Comparison of ENCODE assay signal across 8 cellular contexts in genomic region chr1:231757101-231757404, GRCh38.
A peak's percentile ranks its signal among the peaks of the same experiment; 100 is the strongest.
DNase-seq lines count a peak whose midpoint lies in the region; ATAC-seq and TF ChIP-seq lines count a peak whose summit lies in the region.

No MANE protein-coding gene starts in this region.

- DNase-seq in naive thymus-derived CD4-positive, alpha-beta T cell, result no peak
- DNase-seq in stimulated activated CD4-positive, alpha-beta T cell treated with anti-CD3 and anti-CD28 coated beads, Interleukin-4, amount 100 ng/mL, for 4 hours, result no peak
- DNase-seq in stimulated activated CD4-positive, alpha-beta T cell treated with anti-CD3 and anti-CD28 coated beads, Interleukin-4, amount 100 ng/mL, for 1 hour, result no peak
- no peak for DNase-seq in NCI-H526 treated with DMSO at 0.1 percent for 48 hours (lab: John Stamatoyannopoulos, UW)
- no peak for DNase-seq in substantia nigra (lab: John Stamatoyannopoulos, UW)

- peaks cover 28 to 69% (median 50%) of the 10 kb centered on the region in 5 donors for H3K36me3 Mint-ChIP-seq in naive thymus-derived CD4-positive, alpha-beta T cell

- peak overlapping the region; percentile 12 for H3K9ac ChIP-seq in OCI-LY3 (ENCODE audit: low read length)

- H3K9me3 Mint-ChIP-seq in naive thymus-derived CD4-positive, alpha-beta T cell, result peaks cover 0 to 29% (median 14%) of the 10 kb centered on the region in 11 donors

- H3K4me1 Mint-ChIP-seq in naive thymus-derived CD4-positive, alpha-beta T cell, result peaks cover 0 to 13% (median 0%) of the 10 kb centered on the region in 7 donors

- H3K4me1 ChIP-seq in OCI-LY3 (ENCODE audit: low read length), result peaks cover 5% of the 10 kb centered on the region; the same call in 1 of the 2 replicates
- no peaks in the 10 kb centered on the region for H3K4me1 ChIP-seq in naive thymus-derived CD4-positive, alpha-beta T cell (ENCODE audit: control insufficient read depth in 2 of 2, insufficient read depth in 2 of 2, low read length in 2 of 2)

- peak overlapping the region; percentile 95 for H2AFZ ChIP-seq in OCI-LY3 (ENCODE audit: low read depth, low read length)

- H3K27ac ChIP-seq in OCI-LY3 (ENCODE audit: low read length) (no peak overlapping the region), substantia nigra (ENCODE audit: low read depth, low read length, poor library complexity, severe bottlenecking) (no peak overlapping the region)
- no peak overlapping the region for H3K27ac ChIP-seq in naive thymus-derived CD4-positive, alpha-beta T cell (ENCODE audit: low read depth, low read length)

- no peaks in the 10 kb centered on the region for H3K9me3 ChIP-seq in OCI-LY3 (ENCODE audit: insufficient read depth, low read length)
- peaks cover 0 to 19% (median 0%) of the 10 kb centered on the region in 3 experiments for H3K9me3 ChIP-seq in naive thymus-derived CD4-positive, alpha-beta T cell (ENCODE audit: control insufficient read depth in 2 of 3, low read length in 3 of 3)

- peaks cover 16% of the 10 kb centered on the region; the same call in 1 of the 2 replicates for H3K27me3 ChIP-seq in OCI-LY3 (ENCODE audit: low read depth, low read length)
- no peaks in the 10 kb centered on the region for H3K27me3 ChIP-seq in naive thymus-derived CD4-positive, alpha-beta T cell (ENCODE audit: control insufficient read depth in 2 of 2, insufficient read depth in 2 of 2, low read length in 2 of 2)

- no peak for TF ChIP-seq CTCF in OCI-LY3 (IDR thresholded peaks at IDR 0.05; ENCODE audit: low read depth, low read length)

- POLR2A ChIA-PET in naive thymus-derived CD4-positive, alpha-beta T cell (lab: Charles Lee), result no interaction called here

- H3K27me3 Mint-ChIP-seq in naive thymus-derived CD4-positive, alpha-beta T cell, result no peaks in the 10 kb centered on the region

- H3K36me3 ChIP-seq in OCI-LY3 (replicated peaks; ENCODE audit: low read depth, low read length), result no peaks in the 10 kb centered on the region
- H3K36me3 ChIP-seq in naive thymus-derived CD4-positive, alpha-beta T cell (ENCODE audit: control insufficient read depth in 2 of 3, insufficient read depth in 3 of 3, low read length in 3 of 3), result peaks cover 0 to 28% (median 8%) of the 10 kb centered on the region in 3 experiments

- H4K20me1 ChIP-seq in OCI-LY3 (ENCODE audit: insufficient read depth, low read length), result no peaks in the 10 kb centered on the region

- H3K4me2 ChIP-seq in OCI-LY3 (ENCODE audit: low read length), result peak overlapping the region; percentile 66

- intact Hi-C loops in naive thymus-derived CD4-positive, alpha-beta T cell (cut with micrococcal nuclease), result loop anchor here (2.0 to 10.0 kb wide), 4 partner anchors 50 to 1198 kb away; partner anchors contain the start of gene NTPCR (in 1 of the 2)

- H3K79me2 ChIP-seq in OCI-LY3 (ENCODE audit: low read length), result no peaks in the 10 kb centered on the region

- peak overlapping the region; percentile 59 for H3K4me3 ChIP-seq in OCI-LY3 (ENCODE audit: low read length)
- H3K4me3 ChIP-seq in naive thymus-derived CD4-positive, alpha-beta T cell (ENCODE audit: low read length), result no peak overlapping the region

- no peak overlapping the region for H3K27ac Mint-ChIP-seq in naive thymus-derived CD4-positive, alpha-beta T cell

- ATAC-seq in GM19395 (IDR thresholded peaks at IDR 0.05; ENCODE audit: unreplicated experiment) (peak; percentile 74), HG02870 (IDR thresholded peaks at IDR 0.05; ENCODE audit: unreplicated experiment) (peak; percentile 42)
- peak; percentile 54 for ATAC-seq in naive thymus-derived CD4-positive, alpha-beta T cell

- peak overlapping the region in 1 of 10 donors; percentile 14 for H3K4me3 Mint-ChIP-seq in naive thymus-derived CD4-positive, alpha-beta T cell

- CTCF ChIA-PET in naive thymus-derived CD4-positive, alpha-beta T cell (lab: Charles Lee), result interaction anchor here (0.6 to 2.1 kb wide), 19 partner anchors 9 to 1645 kb away, joined by 3 to 14 read pairs (median 3); no protein-coding TSS in a partner anchor
